ENCODE assay signal across 1 cellular context in genomic region chr19:16118489-16119033, GRCh38.
TF ChIP-seq lines count a peak whose summit lies in the region.

No MANE protein-coding gene starts in this region.

TF ChIP-seq in GM12878, 131 proteins besides CTCF, POLR2A, EP300 and RAD21 (continued from another document and continues in another):
- no peak for TF ChIP-seq ZBTB4 (CRISPR knock-in tag; IDR thresholded peaks at IDR 0.05)
- peak; percentile 94; the same call in 1 of the 2 replicates for TF ChIP-seq MTA3 (IDR thresholded peaks at IDR 0.05; ENCODE audit: borderline replicate concordance, low read length)
- TF ChIP-seq, protein P1, sequence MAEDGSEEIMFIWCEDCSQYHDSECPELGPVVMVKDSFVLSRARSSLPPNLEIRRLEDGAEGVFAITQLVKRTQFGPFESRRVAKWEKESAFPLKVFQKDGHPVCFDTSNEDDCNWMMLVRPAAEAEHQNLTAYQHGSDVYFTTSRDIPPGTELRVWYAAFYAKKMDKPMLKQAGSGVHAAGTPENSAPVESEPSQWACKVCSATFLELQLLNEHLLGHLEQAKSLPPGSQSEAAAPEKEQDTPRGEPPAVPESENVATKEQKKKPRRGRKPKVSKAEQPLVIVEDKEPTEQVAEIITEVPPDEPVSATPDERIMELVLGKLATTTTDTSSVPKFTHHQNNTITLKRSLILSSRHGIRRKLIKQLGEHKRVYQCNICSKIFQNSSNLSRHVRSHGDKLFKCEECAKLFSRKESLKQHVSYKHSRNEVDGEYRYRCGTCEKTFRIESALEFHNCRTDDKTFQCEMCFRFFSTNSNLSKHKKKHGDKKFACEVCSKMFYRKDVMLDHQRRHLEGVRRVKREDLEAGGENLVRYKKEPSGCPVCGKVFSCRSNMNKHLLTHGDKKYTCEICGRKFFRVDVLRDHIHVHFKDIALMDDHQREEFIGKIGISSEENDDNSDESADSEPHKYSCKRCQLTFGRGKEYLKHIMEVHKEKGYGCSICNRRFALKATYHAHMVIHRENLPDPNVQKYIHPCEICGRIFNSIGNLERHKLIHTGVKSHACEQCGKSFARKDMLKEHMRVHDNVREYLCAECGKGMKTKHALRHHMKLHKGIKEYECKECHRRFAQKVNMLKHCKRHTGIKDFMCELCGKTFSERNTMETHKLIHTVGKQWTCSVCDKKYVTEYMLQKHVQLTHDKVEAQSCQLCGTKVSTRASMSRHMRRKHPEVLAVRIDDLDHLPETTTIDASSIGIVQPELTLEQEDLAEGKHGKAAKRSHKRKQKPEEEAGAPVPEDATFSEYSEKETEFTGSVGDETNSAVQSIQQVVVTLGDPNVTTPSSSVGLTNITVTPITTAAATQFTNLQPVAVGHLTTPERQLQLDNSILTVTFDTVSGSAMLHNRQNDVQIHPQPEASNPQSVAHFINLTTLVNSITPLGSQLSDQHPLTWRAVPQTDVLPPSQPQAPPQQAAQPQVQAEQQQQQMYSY (CRISPR knock-in tag; IDR thresholded peaks at IDR 0.05), result no peak
- TF ChIP-seq BCLAF1 (IDR thresholded peaks at IDR 0.05), result no peak
- TF ChIP-seq SREBF1 (IDR thresholded peaks at IDR 0.05; ENCODE audit: low read length), result no peak
- TF ChIP-seq PML (IDR thresholded peaks at IDR 0.05; ENCODE audit: low read length), result peak; percentile 81
- no peak for TF ChIP-seq LARP7 (IDR thresholded peaks at IDR 0.05)
- TF ChIP-seq STAT3 (IDR thresholded peaks at IDR 0.05; ENCODE audit: low read depth, low read length), result peak; percentile 82; the same call in 1 of the 2 replicates
- TF ChIP-seq MEF2B (IDR thresholded peaks at IDR 0.05; ENCODE audit: partially characterized antibody, poor library complexity, severe bottlenecking), result peak; percentile 99
- TF ChIP-seq, protein P2, sequence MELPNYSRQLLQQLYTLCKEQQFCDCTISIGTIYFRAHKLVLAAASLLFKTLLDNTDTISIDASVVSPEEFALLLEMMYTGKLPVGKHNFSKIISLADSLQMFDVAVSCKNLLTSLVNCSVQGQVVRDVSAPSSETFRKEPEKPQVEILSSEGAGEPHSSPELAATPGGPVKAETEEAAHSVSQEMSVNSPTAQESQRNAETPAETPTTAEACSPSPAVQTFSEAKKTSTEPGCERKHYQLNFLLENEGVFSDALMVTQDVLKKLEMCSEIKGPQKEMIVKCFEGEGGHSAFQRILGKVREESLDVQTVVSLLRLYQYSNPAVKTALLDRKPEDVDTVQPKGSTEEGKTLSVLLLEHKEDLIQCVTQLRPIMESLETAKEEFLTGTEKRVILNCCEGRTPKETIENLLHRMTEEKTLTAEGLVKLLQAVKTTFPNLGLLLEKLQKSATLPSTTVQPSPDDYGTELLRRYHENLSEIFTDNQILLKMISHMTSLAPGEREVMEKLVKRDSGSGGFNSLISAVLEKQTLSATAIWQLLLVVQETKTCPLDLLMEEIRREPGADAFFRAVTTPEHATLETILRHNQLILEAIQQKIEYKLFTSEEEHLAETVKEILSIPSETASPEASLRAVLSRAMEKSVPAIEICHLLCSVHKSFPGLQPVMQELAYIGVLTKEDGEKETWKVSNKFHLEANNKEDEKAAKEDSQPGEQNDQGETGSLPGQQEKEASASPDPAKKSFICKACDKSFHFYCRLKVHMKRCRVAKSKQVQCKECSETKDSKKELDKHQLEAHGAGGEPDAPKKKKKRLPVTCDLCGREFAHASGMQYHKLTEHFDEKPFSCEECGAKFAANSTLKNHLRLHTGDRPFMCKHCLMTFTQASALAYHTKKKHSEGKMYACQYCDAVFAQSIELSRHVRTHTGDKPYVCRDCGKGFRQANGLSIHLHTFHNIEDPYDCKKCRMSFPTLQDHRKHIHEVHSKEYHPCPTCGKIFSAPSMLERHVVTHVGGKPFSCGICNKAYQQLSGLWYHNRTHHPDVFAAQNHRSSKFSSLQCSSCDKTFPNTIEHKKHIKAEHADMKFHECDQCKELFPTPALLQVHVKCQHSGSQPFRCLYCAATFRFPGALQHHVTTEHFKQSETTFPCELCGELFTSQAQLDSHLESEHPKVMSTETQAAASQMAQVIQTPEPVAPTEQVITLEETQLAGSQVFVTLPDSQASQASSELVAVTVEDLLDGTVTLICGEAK (IDR thresholded peaks at IDR 0.05; ENCODE audit: borderline replicate concordance), result no peak
- TF ChIP-seq EZH2 (IDR thresholded peaks at IDR 0.05; ENCODE audit: borderline replicate concordance, control insufficient read depth, low read depth, low read length), result no peak
- TF ChIP-seq, protein P3, sequence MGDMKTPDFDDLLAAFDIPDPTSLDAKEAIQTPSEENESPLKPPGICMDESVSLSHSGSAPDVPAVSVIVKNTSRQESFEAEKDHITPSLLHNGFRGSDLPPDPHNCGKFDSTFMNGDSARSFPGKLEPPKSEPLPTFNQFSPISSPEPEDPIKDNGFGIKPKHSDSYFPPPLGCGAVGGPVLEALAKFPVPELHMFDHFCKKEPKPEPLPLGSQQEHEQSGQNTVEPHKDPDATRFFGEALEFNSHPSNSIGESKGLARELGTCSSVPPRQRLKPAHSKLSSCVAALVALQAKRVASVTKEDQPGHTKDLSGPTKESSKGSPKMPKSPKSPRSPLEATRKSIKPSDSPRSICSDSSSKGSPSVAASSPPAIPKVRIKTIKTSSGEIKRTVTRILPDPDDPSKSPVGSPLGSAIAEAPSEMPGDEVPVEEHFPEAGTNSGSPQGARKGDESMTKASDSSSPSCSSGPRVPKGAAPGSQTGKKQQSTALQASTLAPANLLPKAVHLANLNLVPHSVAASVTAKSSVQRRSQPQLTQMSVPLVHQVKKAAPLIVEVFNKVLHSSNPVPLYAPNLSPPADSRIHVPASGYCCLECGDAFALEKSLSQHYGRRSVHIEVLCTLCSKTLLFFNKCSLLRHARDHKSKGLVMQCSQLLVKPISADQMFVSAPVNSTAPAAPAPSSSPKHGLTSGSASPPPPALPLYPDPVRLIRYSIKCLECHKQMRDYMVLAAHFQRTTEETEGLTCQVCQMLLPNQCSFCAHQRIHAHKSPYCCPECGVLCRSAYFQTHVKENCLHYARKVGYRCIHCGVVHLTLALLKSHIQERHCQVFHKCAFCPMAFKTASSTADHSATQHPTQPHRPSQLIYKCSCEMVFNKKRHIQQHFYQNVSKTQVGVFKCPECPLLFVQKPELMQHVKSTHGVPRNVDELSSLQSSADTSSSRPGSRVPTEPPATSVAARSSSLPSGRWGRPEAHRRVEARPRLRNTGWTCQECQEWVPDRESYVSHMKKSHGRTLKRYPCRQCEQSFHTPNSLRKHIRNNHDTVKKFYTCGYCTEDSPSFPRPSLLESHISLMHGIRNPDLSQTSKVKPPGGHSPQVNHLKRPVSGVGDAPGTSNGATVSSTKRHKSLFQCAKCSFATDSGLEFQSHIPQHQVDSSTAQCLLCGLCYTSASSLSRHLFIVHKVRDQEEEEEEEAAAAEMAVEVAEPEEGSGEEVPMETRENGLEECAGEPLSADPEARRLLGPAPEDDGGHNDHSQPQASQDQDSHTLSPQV (IDR thresholded peaks at IDR 0.05), result 0 out of 2 replicates have a peak, but pooled peaks have one; percentile 34
- peak; percentile 87; the same call in 1 of the 2 replicates for TF ChIP-seq TBL1XR1 (IDR thresholded peaks at IDR 0.05; ENCODE audit: low read depth, low read length)
- TF ChIP-seq IRF4 (IDR thresholded peaks at IDR 0.05; ENCODE audit: low read depth, low read length), result peak; percentile 92
- no peak for TF ChIP-seq GABPA (IDR thresholded peaks at IDR 0.05; ENCODE audit: low read depth)
- TF ChIP-seq TAF1 (IDR thresholded peaks at IDR 0.05; ENCODE audit: borderline replicate concordance, low read depth, low read length), result no peak
- TF ChIP-seq RBBP5 (conservative IDR thresholded peaks at IDR 0.05), result no peak
- TF ChIP-seq NRF1 (conservative IDR thresholded peaks at IDR 0.05; ENCODE audit: low read depth, low read length), result no peak
- no peak for TF ChIP-seq HDAC6 (IDR thresholded peaks at IDR 0.05; ENCODE audit: unreplicated experiment)
- TF ChIP-seq JUNB (IDR thresholded peaks at IDR 0.05), result peak; percentile 95
- peak; percentile 53; the same call in 1 of the 2 replicates for TF ChIP-seq MLLT1 (IDR thresholded peaks at IDR 0.05)
- TF ChIP-seq KDM1A (IDR thresholded peaks at IDR 0.05; ENCODE audit: borderline replicate concordance), result no peak
- TF ChIP-seq POLR2AphosphoS5 (IDR thresholded peaks at IDR 0.05; ENCODE audit: low read length), result no peak; the same call in 1 of the 2 replicates
- no peak for TF ChIP-seq SUPT20H (IDR thresholded peaks at IDR 0.05; ENCODE audit: borderline replicate concordance, control insufficient read depth, low read depth, low read length)
- no peak for TF ChIP-seq BRCA1 (IDR thresholded peaks at IDR 0.05; ENCODE audit: low read depth, low read length)
- peak; percentile 95 for TF ChIP-seq NBN (IDR thresholded peaks at IDR 0.05)
- TF ChIP-seq CBFB (IDR thresholded peaks at IDR 0.05; ENCODE audit: low read depth), result peak; percentile 96
- peak; percentile 33; the same call in 1 of the 2 replicates for TF ChIP-seq ZNF384 (IDR thresholded peaks at IDR 0.05; ENCODE audit: borderline replicate concordance, low read depth, low read length)
- TF ChIP-seq SREBF2 (IDR thresholded peaks at IDR 0.05; ENCODE audit: low read length), result no peak
- TF ChIP-seq GATAD2B (conservative IDR thresholded peaks at IDR 0.05; ENCODE audit: low read depth), result peak; percentile 99
- no peak for TF ChIP-seq SUZ12 (IDR thresholded peaks at IDR 0.05; ENCODE audit: unreplicated experiment)
- TF ChIP-seq BCL11A (IDR thresholded peaks at IDR 0.05; ENCODE audit: low read depth, low read length), result peak; percentile 99
